ENCODE assay signal across 8 cellular contexts in the genomic region with DNA sequence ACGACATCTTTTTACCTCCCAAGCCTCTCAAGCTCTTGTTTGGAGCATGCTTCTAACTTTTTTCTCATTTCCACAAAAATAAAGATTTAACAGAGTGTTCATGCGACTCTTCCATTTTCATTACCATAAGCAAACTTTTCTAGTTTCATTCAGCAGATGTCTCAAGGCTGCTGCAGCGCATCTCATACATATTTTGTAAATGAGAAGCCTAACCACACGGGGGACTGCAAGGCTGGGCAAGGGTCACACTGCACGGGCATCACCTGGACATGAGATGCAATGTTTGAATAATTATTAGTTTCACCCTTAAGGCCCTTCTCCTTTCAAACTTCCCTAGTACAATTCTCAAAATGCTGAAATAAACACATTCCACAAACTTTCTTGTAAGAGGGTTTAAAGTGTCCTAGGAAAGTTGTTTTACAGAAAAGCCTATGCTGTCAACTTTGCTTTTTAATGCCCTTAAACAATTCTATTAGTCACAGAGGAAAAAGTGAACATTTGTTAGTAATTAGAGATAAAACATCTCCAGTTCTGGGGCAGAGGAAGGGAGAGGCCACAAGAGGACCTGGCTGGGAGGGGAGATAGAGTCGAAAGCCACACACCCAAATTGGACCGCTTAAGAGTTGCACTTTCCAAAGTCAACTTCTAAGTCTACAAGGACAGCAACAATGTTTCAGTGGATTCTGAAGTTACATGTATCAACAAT. TPM values are rescaled to one million over a fixed set of nuclear protein-coding genes. Genes with fewer than 3 reads are reported as not detected.
DNase-seq lines count a peak whose midpoint lies in the region; ATAC-seq, FAIRE-seq and TF ChIP-seq lines count a peak whose summit lies in the region.

No MANE protein-coding gene starts in this region.

- CTCF ChIA-PET in CD8-positive, alpha-beta T cell (lab: Charles Lee) = interaction anchor here (1.2 kb wide), 1 partner anchor 8 kb away, joined by 3 read pairs; no protein-coding TSS in a partner anchor

- no peak for TF ChIP-seq CTCF in CD8-positive, alpha-beta T cell (IDR thresholded peaks at IDR 0.05)
- TF ChIP-seq CTCF in KMS-11 (conservative IDR thresholded peaks at IDR 0.05; ENCODE audit: low read depth, low read length) (no peak), astrocyte (IDR thresholded peaks at IDR 0.05; ENCODE audit: insufficient read depth, low read depth, low read length) (no peak), kidney (IDR thresholded peaks at IDR 0.05; ENCODE audit: borderline replicate concordance, extremely low read depth, insufficient read depth) (no peak), testis (IDR thresholded peaks at IDR 0.05) (no peak)

- H3K4me3 Mint-ChIP-seq in CD8-positive, alpha-beta T cell = peak overlapping the region; percentile 84
- H3K4me3 Mint-ChIP-seq in astrocyte (ENCODE audit: unreplicated experiment) = peak overlapping the region; percentile 90

- POLR2A ChIA-PET in CD8-positive, alpha-beta T cell (lab: Charles Lee) = no interaction called here

- peaks cover 43% of the 10 kb centered on the region for H3K4me1 Mint-ChIP-seq in CD8-positive, alpha-beta T cell (ENCODE audit: low read depth)
- H3K4me1 Mint-ChIP-seq in astrocyte (ENCODE audit: low read depth, unreplicated experiment) = peaks cover 48% of the 10 kb centered on the region

- no peak for TF ChIP-seq POLR2A in testis (IDR thresholded peaks at IDR 0.05)

- H3K9ac ChIP-seq in KMS-11 (peak overlapping the region; percentile 49; the same call in 1 of the 2 replicates), astrocyte (ENCODE audit: low read length) (peak overlapping the region; percentile 74), kidney (ENCODE audit: low read length in 2 of 2) (peak overlapping the region; percentile 4 to 70)

- FAIRE-seq in astrocyte (lab: Jason Lieb, UNC) (no peak), kidney (lab: Jason Lieb, UNC) (no peak)

- H4K20me1 ChIP-seq in KMS-11 (ENCODE audit: insufficient read depth) (no peaks in the 10 kb centered on the region), astrocyte (ENCODE audit: insufficient read depth, low read length) (peaks cover 35% of the 10 kb centered on the region)

- peaks cover 22% of the 10 kb centered on the region for H3K4me1 ChIP-seq in CD8-positive, alpha-beta T cell (ENCODE audit: insufficient read depth, low read length)
- peaks cover 34% of the 10 kb centered on the region for H3K4me1 ChIP-seq in KMS-11 (ENCODE audit: low read depth, poor library complexity, severe bottlenecking)
- peaks cover 12% of the 10 kb centered on the region for H3K4me1 ChIP-seq in astrocyte (ENCODE audit: insufficient read depth, low read length)
- peaks cover 13 to 17% of the 10 kb centered on the region in 2 donors for H3K4me1 ChIP-seq in kidney (ENCODE audit: control insufficient read depth in 1 of 2, insufficient read depth in 1 of 2, low read depth in 1 of 2, low read length in 2 of 2)
- peaks cover 24% of the 10 kb centered on the region for H3K4me1 ChIP-seq in testis

- H3K4me2 ChIP-seq in KMS-11 (peak overlapping the region; percentile 100), astrocyte (ENCODE audit: low read length) (peak overlapping the region; percentile 92)

- H3K27ac Mint-ChIP-seq in CD8-positive, alpha-beta T cell = peak overlapping the region; percentile 25
- H3K27ac Mint-ChIP-seq in astrocyte (ENCODE audit: unreplicated experiment) = no peak overlapping the region

- H3K36me3 ChIP-seq in CD8-positive, alpha-beta T cell (ENCODE audit: insufficient read depth, low read length) = no peaks in the 10 kb centered on the region
- H3K36me3 ChIP-seq in KMS-11 (ENCODE audit: insufficient read depth) (no peaks in the 10 kb centered on the region), astrocyte (ENCODE audit: insufficient read depth, low read length) (no peaks in the 10 kb centered on the region), kidney (ENCODE audit: control insufficient read depth in 1 of 2, insufficient read depth in 2 of 2, low read length in 2 of 2) (no peaks in the 10 kb centered on the region), testis (ENCODE audit: low read depth, missing control alignments) (no peaks in the 10 kb centered on the region)

- 22% methylated on average over 7 of the region's 7 CpGs for WGBS in testis, 2 donors

- H2AFZ ChIP-seq in KMS-11 (ENCODE audit: low read depth) (peak overlapping the region; percentile 19; the same call in 1 of the 2 replicates), astrocyte (ENCODE audit: low read depth, low read length) (peak overlapping the region; percentile 62)

- intact Hi-C loops in CD8-positive, alpha-beta T cell (cut with DNase I, micrococcal nuclease) = loop anchor here in 1 of 2 experiments (2.0 kb wide), 1 partner anchor 1012 kb away; a partner anchor contains a TSS
- intact Hi-C loops in kidney (cut with DNase I) = no loop called here
- intact Hi-C loops in testis (cut with DNase I; ENCODE audit: low total_unique reads) = no loop called here

- peaks cover 3% of the 10 kb centered on the region for H3K9me3 Mint-ChIP-seq in CD8-positive, alpha-beta T cell
- H3K9me3 Mint-ChIP-seq in astrocyte (ENCODE audit: unreplicated experiment) = no peaks in the 10 kb centered on the region

- DNase-seq in CD8-positive, alpha-beta T cell = no peak
- peak; percentile 25 for DNase-seq in astrocyte (ENCODE audit: low read depth)
- DNase-seq in kidney = no peak
- peak; percentile 40 for DNase-seq in testis
- DNase-seq in ureter (ENCODE audit: low spot score) = no peak
- no peak for DNase-seq in NCI-H2029 (lab: John Stamatoyannopoulos, UW)

- no peaks in the 10 kb centered on the region for H3K36me3 Mint-ChIP-seq in CD8-positive, alpha-beta T cell
- no peaks in the 10 kb centered on the region for H3K36me3 Mint-ChIP-seq in astrocyte (ENCODE audit: low read depth, unreplicated experiment)

- H3K79me2 ChIP-seq in KMS-11 (ENCODE audit: insufficient read depth, low read depth) (peaks cover 23% of the 10 kb centered on the region; the same call in 1 of the 2 replicates), astrocyte (ENCODE audit: insufficient read depth, low read length) (peaks cover 28% of the 10 kb centered on the region)

- no peak for ATAC-seq in CD8-positive, alpha-beta T cell
- ATAC-seq in GM18498 (IDR thresholded peaks at IDR 0.05; ENCODE audit: unreplicated experiment) = no peak

- no peaks in the 10 kb centered on the region for H3K27me3 ChIP-seq in CD8-positive, alpha-beta T cell (ENCODE audit: insufficient read depth, low read length)
- H3K27me3 ChIP-seq in KMS-11 (ENCODE audit: insufficient read depth, low read depth) = no peaks in the 10 kb centered on the region
- no peaks in the 10 kb centered on the region for H3K27me3 ChIP-seq in astrocyte (ENCODE audit: insufficient read depth, low read length)
- H3K27me3 ChIP-seq in testis = no peaks in the 10 kb centered on the region

- H3K27ac ChIP-seq in CD8-positive, alpha-beta T cell (ENCODE audit: low read depth, low read length) = no peak overlapping the region
- H3K27ac ChIP-seq in KMS-11 (peak overlapping the region; percentile 35; the same call in 1 of the 2 replicates), astrocyte (ENCODE audit: low read depth, low read length) (no peak overlapping the region), kidney (ENCODE audit: low read depth in 2 of 2, low read length in 2 of 2) (peak overlapping the region in 1 of 2 donors; percentile 73), testis (peak overlapping the region in 1 of 2 donors; percentile 83)

- H3K27me3 Mint-ChIP-seq in CD8-positive, alpha-beta T cell (ENCODE audit: low read depth) = no peaks in the 10 kb centered on the region
- no peaks in the 10 kb centered on the region for H3K27me3 Mint-ChIP-seq in astrocyte (ENCODE audit: low read depth, unreplicated experiment)

- H3K9me3 ChIP-seq in CD8-positive, alpha-beta T cell (ENCODE audit: low read length) = no peaks in the 10 kb centered on the region
- H3K9me3 ChIP-seq in astrocyte (ENCODE audit: insufficient read depth, low read depth, low read length) = no peaks in the 10 kb centered on the region
- no peaks in the 10 kb centered on the region for H3K9me3 ChIP-seq in kidney (ENCODE audit: control insufficient read depth in 1 of 2, low read length in 2 of 2)
- H3K9me3 ChIP-seq in testis = no peaks in the 10 kb centered on the region

- H3K4me3 ChIP-seq in CD8-positive, alpha-beta T cell (ENCODE audit: low read depth, low read length) = peak overlapping the region; percentile 58
- H3K4me3 ChIP-seq in KMS-11 (IDR thresholded peaks at IDR 0.05; ENCODE audit: insufficient read depth, low read depth, low read length) = no peak overlapping the region
- H3K4me3 ChIP-seq in astrocyte (ENCODE audit: insufficient read depth, low read depth, low read length) = peak overlapping the region; percentile 75
- peak overlapping the region; percentile 76 to 78 for H3K4me3 ChIP-seq in kidney (ENCODE audit: low read length in 2 of 2)
- peak overlapping the region; percentile 61 to 76 for H3K4me3 ChIP-seq in testis

RNA-seq across cellular contexts. Expression of a gene that starts 1.3 kb away (rescaled TPM):
- total RNA-seq in CD8-positive, alpha-beta T cell = 10 to 100 TPM; 17.5 to 18.7 TPM
- 12.7 and 13.1 TPM in 2 replicates for total RNA-seq in astrocyte
- 19.6 TPM for total RNA-seq in kidney
- 16.3 TPM for polyA plus RNA-seq in kidney (ENCODE audit: insufficient read depth, low read depth, low replicate concordance)
- total RNA-seq in testis = 10 to 100 TPM; 44.9 to 47.4 TPM
- 20.3 TPM for polyA plus RNA-seq in testis (ENCODE audit: insufficient read depth, low read depth, low replicate concordance)
- total RNA-seq in ureter = 24.4 TPM

Comparison
In these comparisons a context has a peak if more than half of its experiments do, and no peak if none do; other contexts are left out.
1. DNase-seq: peak in astrocyte (single experiment) and testis (single experiment); none in CD8-positive, alpha-beta T cell (0 of 7), kidney (single experiment), ureter (single experiment) and NCI-H2029 (single experiment).
2. Peak in every context shown above with its lines, with median percentiles within 50 percentile points of each other: H3K9ac ChIP-seq.